In genomic region chrX:37926700-37927099, GRCh38 we compare ENCODE assay signal across 9 cellular contexts.
DNase-seq lines count a peak whose midpoint lies in the region; ATAC-seq and TF ChIP-seq lines count a peak whose summit lies in the region.
"Had no signal": no experiment of that assay in that cellular context is flagged by ENCODE, and none has a peak within 500 bp of the region (broad histone marks: within the 10 kb centered on the region; RNA-seq: fewer than 3 reads in every experiment).

No MANE protein-coding gene starts in this region.

- H3K9me3 Mint-ChIP-seq in endothelial cell (ENCODE audit: unreplicated experiment): no peaks in the 10 kb centered on the region
- peaks cover 17% of the 10 kb centered on the region for H3K9me3 Mint-ChIP-seq in osteocyte (ENCODE audit: unreplicated experiment)
- H3K9me3 Mint-ChIP-seq: immature natural killer cell had no signal

- DNase-seq in COLO668 (lab: John Stamatoyannopoulos, UW; ENCODE audit: unreplicated experiment) (peak; percentile 0), HCEC 1CT (peak; percentile 42), NOMO-1 treated with DMSO at 0.1 percent for 48 hours (lab: John Stamatoyannopoulos, UW; ENCODE audit: unreplicated experiment) (peak; percentile 53), endothelial cell (ENCODE audit: low spot score) (no peak), osteocyte (ENCODE audit: extremely low spot score, unreplicated experiment) (no peak)
- DNase-seq in activated naive CD4-positive, alpha-beta T cell (lab: John Stamatoyannopoulos, UW): no peak

- H3K4me3 Mint-ChIP-seq in endothelial cell (ENCODE audit: unreplicated experiment) (no peak overlapping the region), osteocyte (ENCODE audit: unreplicated experiment) (no peak overlapping the region)
- H3K4me3 Mint-ChIP-seq: immature natural killer cell had no signal

- no peak overlapping the region for H3K27ac Mint-ChIP-seq in endothelial cell (ENCODE audit: unreplicated experiment)
- no peak overlapping the region for H3K27ac Mint-ChIP-seq in osteocyte (ENCODE audit: unreplicated experiment)
- H3K27ac Mint-ChIP-seq: immature natural killer cell had no signal

- H3K36me3 Mint-ChIP-seq in endothelial cell (ENCODE audit: low read depth, unreplicated experiment) (no peaks in the 10 kb centered on the region), osteocyte (ENCODE audit: unreplicated experiment) (no peaks in the 10 kb centered on the region)
- H3K36me3 Mint-ChIP-seq: immature natural killer cell had no signal

- H3K27me3 Mint-ChIP-seq in endothelial cell (ENCODE audit: unreplicated experiment) (no peaks in the 10 kb centered on the region), osteocyte (ENCODE audit: unreplicated experiment) (no peaks in the 10 kb centered on the region)

- TF ChIP-seq CTCF in endothelial cell (IDR thresholded peaks at IDR 0.05; ENCODE audit: unreplicated experiment) (peak; percentile 64), osteocyte (IDR thresholded peaks at IDR 0.05) (peak; percentile 64)

- ATAC-seq in HG02970 (IDR thresholded peaks at IDR 0.05; ENCODE audit: low FRiP score, unreplicated experiment): no peak
- no peak for ATAC-seq in HG03432 (IDR thresholded peaks at IDR 0.05; ENCODE audit: unreplicated experiment)

- no peaks in the 10 kb centered on the region for H3K4me1 Mint-ChIP-seq in endothelial cell (ENCODE audit: unreplicated experiment)
- H3K4me1 Mint-ChIP-seq in osteocyte (ENCODE audit: unreplicated experiment): peaks cover 4% of the 10 kb centered on the region
- H3K4me1 Mint-ChIP-seq: immature natural killer cell had no signal

Comparison
In these comparisons a context has a peak if more than half of its experiments do, and no peak if none do; other contexts are left out.
1. DNase-seq: peak in COLO668 (single experiment), HCEC 1CT (single experiment) and NOMO-1 treated with DMSO at 0.1 percent for 48 hours (single experiment); none in endothelial cell (single experiment), osteocyte (single experiment) and activated naive CD4-positive, alpha-beta T cell (0 of 4).